ENCODE assay signal across 24 cellular contexts in genomic region chr1:55480396-55480795, GRCh38.
"Had no signal": no experiment of that assay in that cellular context is flagged by ENCODE, and none has a peak within 500 bp of the region (broad histone marks: within the 10 kb centered on the region; RNA-seq: fewer than 3 reads in every experiment).

No MANE protein-coding gene starts in this region.

- H3K4me3 ChIP-seq: spleen, thoracic aorta, upper lobe of right lung had no signal

- H3K36me3 ChIP-seq: spleen, thoracic aorta, upper lobe of right lung, WERI-Rb-1 had no signal

- DNase-seq: activated CD4-positive, alpha-beta T cell treated with anti-CD3 and anti-CD28 coated beads, Interleukin-2, amount 50 U/mL, for 1 hour; activated CD4-positive, CD25-positive, alpha-beta regulatory T cell treated with anti-CD3 and anti-CD28 coated beads, Interleukin-2, amount 50 U/mL, for 72 hours; activated CD8-positive, alpha-beta T cell treated with anti-CD3 and anti-CD28 coated beads, Interleukin-2, amount 10 ng/mL, durations not matched to agents 7 days and 5 days; activated gamma-delta T cell treated with Interleukin-2 at 50 U/mL for 16 hours; aorta; dermis blood vessel endothelial cell; effector CD8-positive, alpha-beta T cell; foreskin keratinocyte; hippocampal formation; naive B cell; posterior cingulate gyrus; spleen; stimulated activated CD4-positive, alpha-beta T cell treated with anti-CD3 and anti-CD28 coated beads, Interleukin-4, amount 100 ng/mL, for 1 hour; stimulated activated naive CD4-positive, alpha-beta T cell treated with Interleukin-2 at 50 U/mL for 16 hours; upper lobe of right lung had no signal

- H3K4me1 ChIP-seq: foreskin keratinocyte, upper lobe of right lung had no signal

- H3K27ac Mint-ChIP-seq: activated CD8-positive, alpha-beta T cell treated with anti-CD3 and anti-CD28 coated beads, Interleukin-2, amount 10 ng/mL, durations not matched to agents 7 days and 5 days; activated naive CD4-positive, alpha-beta T cell treated with anti-CD3 and anti-CD28 coated beads, Interleukin-2, amount 50 U/mL, for 72 hours; activated T-helper 1 cell treated with anti-CD3 and anti-CD28 coated beads, Interleukin-12 subunit alpha, Interleukin-12 subunit beta, Interleukin-2, Interleukin-4 antibody, amounts not matched to agents 30 ng/mL and 10 ng/mL and 1 ng/mL, durations not matched to agents 14 hours and 24 hours and 36 hours; memory B cell; T-helper 2 cell treated with Interferon-gamma antibody and Interleukin-4, amounts not matched to agents 5 μg/mL and 100 μg/mL, for 36 hours had no signal

- ATAC-seq: activated CD8-positive, alpha-beta T cell treated with anti-CD3 and anti-CD28 coated beads, Interleukin-2, amount 10 ng/mL, durations not matched to agents 7 days and 5 days; activated naive CD4-positive, alpha-beta T cell treated with anti-CD3 and anti-CD28 coated beads, Interleukin-2, amount 50 U/mL, for 72 hours; foreskin keratinocyte; upper lobe of right lung had no signal

- H3K4me1 Mint-ChIP-seq: memory B cell, naive B cell had no signal

- H3K9me3 Mint-ChIP-seq: activated naive CD4-positive, alpha-beta T cell treated with anti-CD3 and anti-CD28 coated beads, Interleukin-2, amount 50 U/mL, for 72 hours; activated T-helper 1 cell treated with anti-CD3 and anti-CD28 coated beads, Interleukin-12 subunit alpha, Interleukin-12 subunit beta, Interleukin-2, Interleukin-4 antibody, amounts not matched to agents 30 ng/mL and 10 ng/mL and 1 ng/mL, durations not matched to agents 14 hours and 24 hours and 36 hours; memory B cell; T-helper 2 cell treated with Interferon-gamma antibody and Interleukin-4, amounts not matched to agents 5 μg/mL and 100 μg/mL, for 36 hours had no signal

- H3K4me3 Mint-ChIP-seq: activated CD8-positive, alpha-beta T cell treated with anti-CD3 and anti-CD28 coated beads, Interleukin-2, amount 10 ng/mL, durations not matched to agents 7 days and 5 days; activated T-helper 1 cell treated with anti-CD3 and anti-CD28 coated beads, Interleukin-12 subunit alpha, Interleukin-12 subunit beta, Interleukin-2, Interleukin-4 antibody, amounts not matched to agents 30 ng/mL and 10 ng/mL and 1 ng/mL, durations not matched to agents 14 hours and 24 hours and 36 hours; brain; memory B cell; naive B cell; neural crest cell; T-helper 2 cell treated with Interferon-gamma antibody and Interleukin-4, amounts not matched to agents 5 μg/mL and 100 μg/mL, for 36 hours had no signal

- H3K27me3 ChIP-seq: foreskin keratinocyte, upper lobe of right lung had no signal

- H3K9me3 ChIP-seq: spleen, thoracic aorta, upper lobe of right lung had no signal

- H3K36me3 Mint-ChIP-seq: activated naive CD4-positive, alpha-beta T cell treated with anti-CD3 and anti-CD28 coated beads, Interleukin-2, amount 50 U/mL, for 72 hours; brain; memory B cell; naive B cell had no signal

- H3K27ac ChIP-seq: foreskin keratinocyte, spleen, thoracic aorta, upper lobe of right lung, WERI-Rb-1 had no signal

- FAIRE-seq: TTC549 had no signal
